In genomic region chr7:158840604-158841003, GRCh38 we compare ENCODE assay signal across 24 cellular contexts.
"Had no signal": no experiment of that assay in that cellular context is flagged by ENCODE, and none has a peak within 500 bp of the region (broad histone marks: within the 10 kb centered on the region; RNA-seq: fewer than 3 reads in every experiment).

No MANE protein-coding gene starts in this region.

- H3K4me1 Mint-ChIP-seq: stimulated activated naive B cell treated with anti-CD40 and anti-IgM and Interleukin-4, amounts not matched to agents 10 μg/mL and 1 μg/mL and 100 μg/mL, for 72 hours had no signal

- ATAC-seq: esophagus mucosa; gastroesophageal sphincter; heart right ventricle; left cardiac atrium; left lung; naive thymus-derived CD8-positive, alpha-beta T cell; psoas muscle; right cardiac atrium; stimulated activated naive B cell treated with anti-CD40 and anti-IgM and Interleukin-4, amounts not matched to agents 10 μg/mL and 1 μg/mL and 100 μg/mL, for 72 hours had no signal

- H3K9me3 ChIP-seq: gastroesophageal sphincter, heart right ventricle, left lung, neutrophil, psoas muscle, transverse colon had no signal

- H3K4me1 ChIP-seq: gastroesophageal sphincter, heart right ventricle, left lung, psoas muscle, transverse colon had no signal

- H3K4me3 ChIP-seq: dorsolateral prefrontal cortex, gastroesophageal sphincter, heart right ventricle, left lung, psoas muscle, transverse colon had no signal

- H3K4me3 Mint-ChIP-seq: naive thymus-derived CD8-positive, alpha-beta T cell; stimulated activated naive B cell treated with anti-CD40 and anti-IgM and Interleukin-4, amounts not matched to agents 10 μg/mL and 1 μg/mL and 100 μg/mL, for 72 hours; stimulated activated naive CD8-positive, alpha-beta T cell treated with anti-CD3 and anti-CD28 coated beads, Interleukin-15, Interleukin-2, amounts not matched to agents 100 ng/mL and 50 ng/mL, for 24 hours had no signal

- DNase-seq: dorsolateral prefrontal cortex; effector CD4-positive, alpha-beta T cell; foreskin fibroblast; glutamatergic neuron; heart right ventricle; hippocampal formation; left cardiac atrium; left lung; mammary epithelial cell; naive thymus-derived CD8-positive, alpha-beta T cell; psoas muscle; right cardiac atrium; small intestine; stimulated activated CD4-positive, alpha-beta T cell treated with anti-CD3 and anti-CD28 coated beads, Interleukin-15, amount 100 ng/mL, for 24 hours; stimulated activated CD4-positive, alpha-beta T cell treated with anti-CD3 and anti-CD28 coated beads, Interleukin-2, amount 100 ng/mL, for 48 hours; stimulated activated naive B cell treated with anti-CD40 and anti-IgM and Interleukin-4, amounts not matched to agents 10 μg/mL and 1 μg/mL and 100 μg/mL, for 72 hours; transverse colon had no signal

- H3K27me3 ChIP-seq: dorsolateral prefrontal cortex, gastroesophageal sphincter, heart right ventricle, left lung, neutrophil, transverse colon had no signal

- H3K27ac Mint-ChIP-seq: naive thymus-derived CD8-positive, alpha-beta T cell; stimulated activated naive B cell treated with anti-CD40 and anti-IgM and Interleukin-4, amounts not matched to agents 10 μg/mL and 1 μg/mL and 100 μg/mL, for 72 hours; stimulated activated naive CD8-positive, alpha-beta T cell treated with anti-CD3 and anti-CD28 coated beads, Interleukin-15, Interleukin-2, amounts not matched to agents 100 ng/mL and 50 ng/mL, for 24 hours had no signal

- H3K36me3 Mint-ChIP-seq: naive thymus-derived CD8-positive, alpha-beta T cell; stimulated activated naive B cell treated with anti-CD40 and anti-IgM and Interleukin-4, amounts not matched to agents 10 μg/mL and 1 μg/mL and 100 μg/mL, for 72 hours had no signal

- H3K9me3 Mint-ChIP-seq: naive thymus-derived CD8-positive, alpha-beta T cell; stimulated activated naive CD8-positive, alpha-beta T cell treated with anti-CD3 and anti-CD28 coated beads, Interleukin-15, Interleukin-2, amounts not matched to agents 100 ng/mL and 50 ng/mL, for 24 hours had no signal

- H3K27ac ChIP-seq: dorsolateral prefrontal cortex, epithelial cell of prostate, gastroesophageal sphincter, heart right ventricle, left lung, neutrophil, psoas muscle, transverse colon had no signal

- FAIRE-seq: colon, islet of Langerhans, small intestine had no signal

- H3K27me3 Mint-ChIP-seq: naive thymus-derived CD8-positive, alpha-beta T cell; stimulated activated naive CD8-positive, alpha-beta T cell treated with anti-CD3 and anti-CD28 coated beads, Interleukin-15, Interleukin-2, amounts not matched to agents 100 ng/mL and 50 ng/mL, for 24 hours had no signal

- H3K36me3 ChIP-seq: gastroesophageal sphincter, heart right ventricle, left lung, neutrophil, transverse colon had no signal
